19 cellular contexts compared by ENCODE assay signal in genomic region chr21:29082416-29082815, GRCh38. TPM values are rescaled to one million over a fixed set of nuclear protein-coding genes. Genes with fewer than 3 reads are reported as not detected.
DNase-seq lines count a peak whose midpoint lies in the region; ATAC-seq, FAIRE-seq and TF ChIP-seq lines count a peak whose summit lies in the region.
"Had no signal": no experiment of that assay in that cellular context is flagged by ENCODE, and none has a peak within 500 bp of the region (broad histone marks: within the 10 kb centered on the region; RNA-seq: fewer than 3 reads in every experiment).

No MANE protein-coding gene starts in this region.

- H3K9me1 ChIP-seq in K562 (ENCODE audit: control insufficient read depth, insufficient read depth, low read length) = no peaks in the 10 kb centered on the region

- CTCF ChIA-PET in K562 (lab: Yijun Ruan, JAX; ENCODE audit: low intra/inter-chr PET ratio) = no interaction called here

- H3K4me1 Mint-ChIP-seq in CD4-positive, CD25-positive, alpha-beta regulatory T cell = peaks cover 10 to 54% (median 31%) of the 10 kb centered on the region in 4 donors

- H3K9me3 ChIP-seq in CD4-positive, CD25-positive, alpha-beta regulatory T cell (ENCODE audit: control insufficient read depth in 2 of 2, low read length in 2 of 2) = no peaks in the 10 kb centered on the region
- H3K9me3 ChIP-seq in K562 (replicated peaks; ENCODE audit: control insufficient read depth, insufficient read depth, low read depth, low read length) = no peaks in the 10 kb centered on the region
- no peaks in the 10 kb centered on the region for H3K9me3 ChIP-seq in mucosa of descending colon
- H3K9me3 ChIP-seq in right atrium auricular region = no peaks in the 10 kb centered on the region
- H3K9me3 ChIP-seq in aorta (ENCODE audit: control insufficient read depth, low read length) = no peaks in the 10 kb centered on the region

- H3K79me2 ChIP-seq in K562 (ENCODE audit: control insufficient read depth, insufficient read depth, low read length) = no peaks in the 10 kb centered on the region

- H3K4me2 ChIP-seq in K562 (ENCODE audit: insufficient read depth, low read length) = no peak overlapping the region

- peak overlapping the region; percentile 38 to 82 (median 71) for H3K27ac Mint-ChIP-seq in CD4-positive, CD25-positive, alpha-beta regulatory T cell

- H3K36me3 Mint-ChIP-seq in CD4-positive, CD25-positive, alpha-beta regulatory T cell = peaks cover 6% of the 10 kb centered on the region

- ATAC-seq in CD4-positive, CD25-positive, alpha-beta regulatory T cell (ENCODE audit: low read depth in 2 of 2) = no peak
- ATAC-seq in K562 = no peak
- peak; percentile 66 for ATAC-seq in mucosa of descending colon
- ATAC-seq in aorta (ENCODE audit: low FRiP score) = no peak

- POLR2A ChIA-PET in K562 (lab: Yijun Ruan, JAX) = no interaction called here

- BruUV-seq in K562 (replicated peaks; lab: Mats Ljungman, UMichigan) = no TSS peak

- TF ChIP-seq RAD21 in K562 (CRISPR knock-in tag; conservative IDR thresholded peaks at IDR 0.05 in 1 of 2, IDR thresholded peaks at IDR 0.05 in 1 of 2) = no peak

- WGBS in K562 (ENCODE audit: insufficient coverage, low coverage, missing lambda C conversion rate) = 19% methylated on average over 2 of the region's 2 CpGs
- WGBS in aorta, 2 donors = 89 to 95% methylated on average over 2 of the region's 2 CpGs

- H3K9me3 Mint-ChIP-seq in CD4-positive, CD25-positive, alpha-beta regulatory T cell = no peaks in the 10 kb centered on the region

- no peak for TF ChIP-seq EP300 in K562 (IDR thresholded peaks at IDR 0.05; ENCODE audit: low read length)

- no peak for TF ChIP-seq POLR2A in GM12891 (IDR thresholded peaks at IDR 0.05; ENCODE audit: low read depth, low read length)
- no peak for TF ChIP-seq POLR2A in K562 (conservative IDR thresholded peaks at IDR 0.05)

- in situ Hi-C loops in K562 (cut with MboI) = no loop called here

- no peaks in the 10 kb centered on the region for H3K36me3 ChIP-seq in CD4-positive, CD25-positive, alpha-beta regulatory T cell (ENCODE audit: control insufficient read depth, insufficient read depth, low read length)
- H3K36me3 ChIP-seq in K562 (ENCODE audit: control insufficient read depth, insufficient read depth, low read length) = no peaks in the 10 kb centered on the region
- no peaks in the 10 kb centered on the region for H3K36me3 ChIP-seq in mucosa of descending colon (ENCODE audit: low read depth)
- no peaks in the 10 kb centered on the region for H3K36me3 ChIP-seq in right atrium auricular region
- no peaks in the 10 kb centered on the region for H3K36me3 ChIP-seq in aorta (ENCODE audit: control insufficient read depth in 1 of 2, insufficient read depth in 2 of 2, low read length in 1 of 2)
- H3K36me3 ChIP-seq: BLaER1 treated with 17β-estradiol and CSF1 and Interleukin-3, amounts not matched to agents 10 nM and 100 nM had no signal

- H3K27me3 ChIP-seq in CD4-positive, CD25-positive, alpha-beta regulatory T cell (ENCODE audit: control insufficient read depth, insufficient read depth, low read length) = no peaks in the 10 kb centered on the region
- H3K27me3 ChIP-seq in K562 (ENCODE audit: control insufficient read depth in 2 of 2, insufficient read depth in 2 of 2, low read length in 2 of 2) (peaks cover 4 to 10% of the 10 kb centered on the region in 2 experiments; a peak in 4 of 5 replicates), right atrium auricular region (no peaks in the 10 kb centered on the region), aorta (ENCODE audit: control insufficient read depth in 1 of 2, insufficient read depth in 2 of 2, low read length in 1 of 2) (no peaks in the 10 kb centered on the region)
- H3K27me3 ChIP-seq: BLaER1 treated with 17β-estradiol and CSF1 and Interleukin-3, amounts not matched to agents 10 nM and 100 nM had no signal

- no peak overlapping the region for H3K9ac ChIP-seq in K562 (ENCODE audit: insufficient read depth in 1 of 2, low read depth in 2 of 2, low read length in 2 of 2)
- H3K9ac ChIP-seq: BLaER1 treated with 17β-estradiol and CSF1 and Interleukin-3, amounts not matched to agents 10 nM and 100 nM had no signal

- no peaks in the 10 kb centered on the region for H4K20me1 ChIP-seq in K562 (replicated peaks; ENCODE audit: control insufficient read depth, insufficient read depth, low read length)
- H4K20me1 ChIP-seq: BLaER1 treated with 17β-estradiol and CSF1 and Interleukin-3, amounts not matched to agents 10 nM and 100 nM had no signal

- peaks cover 6% of the 10 kb centered on the region for H3K27me3 Mint-ChIP-seq in CD4-positive, CD25-positive, alpha-beta regulatory T cell

- TF ChIP-seq CTCF in K562 (IDR thresholded peaks at IDR 0.05 in 2 of 3, conservative IDR thresholded peaks at IDR 0.05 in 1 of 3; ENCODE audit: insufficient read depth in 2 of 3, low read depth in 1 of 3, low read length in 3 of 3) = no peak
- TF ChIP-seq CTCF in mucosa of descending colon (IDR thresholded peaks at IDR 0.05) = no peak
- no peak for TF ChIP-seq CTCF in right atrium auricular region (IDR thresholded peaks at IDR 0.05)

- H3K4me3 Mint-ChIP-seq in CD4-positive, CD25-positive, alpha-beta regulatory T cell = no peak overlapping the region

- peak overlapping the region; percentile 30 for H3K27ac ChIP-seq in CD4-positive, CD25-positive, alpha-beta regulatory T cell (ENCODE audit: insufficient read depth, low read length, poor library complexity, severe bottlenecking)
- H3K27ac ChIP-seq in K562 (ENCODE audit: extremely low read depth, low read depth, low read length) (no peak overlapping the region), right atrium auricular region (no peak overlapping the region), aorta (ENCODE audit: low read depth in 1 of 2, low read length in 2 of 2) (no peak overlapping the region)

- peaks cover 31% of the 10 kb centered on the region for H3K4me1 ChIP-seq in CD4-positive, CD25-positive, alpha-beta regulatory T cell (ENCODE audit: control insufficient read depth, insufficient read depth, low read length, poor library complexity, severe bottlenecking)
- H3K4me1 ChIP-seq in K562 (replicated peaks in 1 of 2; ENCODE audit: control insufficient read depth in 2 of 2, insufficient read depth in 2 of 2, low read length in 2 of 2) (peaks cover 0 to 3% of the 10 kb centered on the region in 2 experiments; a peak in 3 of 5 replicates), mucosa of descending colon (ENCODE audit: low read depth) (peaks cover 3% of the 10 kb centered on the region), right atrium auricular region (peaks cover 0 to 17% of the 10 kb centered on the region in 2 donors), aorta (ENCODE audit: control insufficient read depth in 1 of 2, insufficient read depth in 2 of 2, low read length in 2 of 2) (peaks cover 2% of the 10 kb centered on the region in 2 donors)

- FAIRE-seq in GM12891 (lab: Jason Lieb, UNC) (peak; percentile 76), K562 (lab: Jason Lieb, UNC) (no peak)
- FAIRE-seq: A204.1 had no signal

- intact Hi-C loops in K562 (cut with micrococcal nuclease) = no loop called here
- intact Hi-C loops in mucosa of descending colon (cut with DNase I, micrococcal nuclease) = no loop called here
- intact Hi-C loops in aorta (cut with DNase I) = loop anchor here in 1 of 2 donors (5.0 to 10.0 kb wide), 2 partner anchors 80 to 772 kb away; no protein-coding TSS in a partner anchor

- no peak for DNase-seq in CD4-positive, CD25-positive, alpha-beta regulatory T cell
- DNase-seq in GM12891 (ENCODE audit: insufficient read length, low spot score) (no peak), K562 (ENCODE audit: extremely low read depth in 1 of 4, low spot score in 3 of 4) (no peak), mucosa of descending colon (no peak), COR-L47 (lab: John Stamatoyannopoulos, UW) (no peak), right atrium auricular region (ENCODE audit: low spot score) (no peak), NCI-H2081 treated with DMSO at 0.1 percent for 48 hours (lab: John Stamatoyannopoulos, UW) (no peak), aorta (no peak)
- DNase-seq: Calu3; Karpas-422; MM.1S; NCI-H1092 treated with DMSO at 0.1 percent for 48 hours; NCI-H1694 treated with DMSO at 0.1 percent for 48 hours; NCI-H526 treated with DMSO at 0.1 percent for 48 hours; NK-92 treated with Interleukin-12 subunit alpha and Interleukin-12 subunit beta, amount 100 ng/mL, for 24 hours; OCI-M1; RPMI8226 had no signal

- no peak overlapping the region for H3K4me3 ChIP-seq in CD4-positive, CD25-positive, alpha-beta regulatory T cell (ENCODE audit: low read depth, low read length)
- H3K4me3 ChIP-seq in K562 (no peak overlapping the region), mucosa of descending colon (no peak overlapping the region), right atrium auricular region (no peak overlapping the region), aorta (ENCODE audit: low read length in 2 of 2) (no peak overlapping the region)
- H3K4me3 ChIP-seq: BLaER1 treated with 17β-estradiol and CSF1 and Interleukin-3, amounts not matched to agents 10 nM and 100 nM had no signal

- 0 out of 2 replicates have a peak overlapping the region, but pooled peaks have one; percentile 44 for H2AFZ ChIP-seq in K562 (ENCODE audit: low read depth, low read length)

RNA-seq across cellular contexts. Expression of gene CCT8, which starts 9.0 kb away (rescaled TPM):
- total RNA-seq in CD4-positive, CD25-positive, alpha-beta regulatory T cell = 94.6 TPM
- polyA plus RNA-seq in CD4-positive, CD25-positive, alpha-beta regulatory T cell = 100 to 1,000 TPM; 134 to 165 (median 143) TPM
- polyA plus RNA-seq in GM12891 (2012; ENCODE audit: low read depth, missing spikeins) = 289 TPM
- total RNA-seq in K562 (2011; cell fraction: chromatin; rRNA removed; ENCODE audit: low replicate concordance) = 125 and 302 TPM in 2 replicates
- 96.4 and 110 TPM in 2 replicates for total RNA-seq in K562 (2011; cell fraction: nucleolus; rRNA removed)
- total RNA-seq in K562 (2011; cell fraction: nucleoplasm; rRNA removed) = 142 and 158 TPM in 2 replicates
- 431 and 451 TPM in 2 replicates for total RNA-seq in K562 (2014; rRNA removed)
- total RNA-seq in K562 (2014; rRNA removed; fragmentation: Illumina TruSeq; extraction: Trizol) = 677 and 776 TPM in 2 replicates
- 512 and 540 TPM in 2 replicates for total RNA-seq in K562 (2015; rRNA removed; fragmentation: Illumina TruSeq; extraction: Trizol)
- 573 and 579 TPM in 2 replicates for total RNA-seq in K562 (2021)
- polyA plus RNA-seq in K562 (2011; rRNA removed) = 523 and 739 TPM in 2 replicates
- polyA plus RNA-seq in K562 (2011; cell fraction: cytosol; rRNA removed) = 168 and 344 TPM in 2 replicates
- 149 and 297 TPM in 2 replicates for polyA plus RNA-seq in K562 (2011; cell fraction: nucleus; rRNA removed)
- polyA plus RNA-seq in K562 (2012) = 444 and 544 TPM in 2 replicates
- 701 and 741 TPM in 2 replicates for polyA plus RNA-seq in K562 (2014; fragmentation: Illumina TruSeq; extraction: Trizol)
- polyA plus RNA-seq in K562 (2014; fragmentation: Nextera tagmentation; extraction: Ambion mirVana) = 1,000 to 10,000 TPM in 1 of 2 experiments, 100 to 1,000 TPM in 1; 705 to 1,153 TPM
- 625 and 647 TPM in 2 replicates for polyA plus RNA-seq in K562 (2014; rRNA removed)
- 1,155 and 1,163 TPM in 2 replicates for polyA minus RNA-seq in K562 (2011; rRNA and poly(A)+ RNA removed)
- 311 and 378 TPM in 2 replicates for polyA minus RNA-seq in K562 (2011; cell fraction: cytosol; rRNA and poly(A)+ RNA removed)
- polyA minus RNA-seq in K562 (2011; cell fraction: nucleus; rRNA and poly(A)+ RNA removed) = 102 and 224 TPM in 2 replicates
- 100 to 1,000 TPM in 1 of 3 donors, 10 to 100 TPM in 2; 76.2 to 103 (median 95.1) TPM for total RNA-seq in mucosa of descending colon
- total RNA-seq in right atrium auricular region = 10 to 100 TPM; 89.5 to 91.8 TPM
- total RNA-seq in aorta = 100 to 1,000 TPM in 1 of 2 donors, 10 to 100 TPM in 1; 88.7 to 129 TPM
- polyA plus RNA-seq in aorta = 100 to 1,000 TPM; 106 to 130 TPM

RNA-seq across cellular contexts. Expression of gene MAP3K7CL, which starts 48.0 kb away (rescaled TPM):
- total RNA-seq in CD4-positive, CD25-positive, alpha-beta regulatory T cell = 24.6 TPM
- 1 to 10 TPM; 5.4 to 9.2 (median 6.2) TPM for polyA plus RNA-seq in CD4-positive, CD25-positive, alpha-beta regulatory T cell
- 13.5 TPM for polyA plus RNA-seq in GM12891 (2012; ENCODE audit: low read depth, missing spikeins)
- 0.14 TPM in 1 of 2 replicates, not detected in the other for total RNA-seq in K562 (2011; cell fraction: chromatin; rRNA removed; ENCODE audit: low replicate concordance)
- total RNA-seq in K562 (2011; cell fraction: nucleolus; rRNA removed) = 0.50 TPM in 1 of 2 replicates, not detected in the other
- not detected in 2 replicates for total RNA-seq in K562 (2011; cell fraction: nucleoplasm; rRNA removed)
- total RNA-seq in K562 (2014; rRNA removed) (not detected in 2 replicates), K562 (2014; rRNA removed; fragmentation: Illumina TruSeq; extraction: Trizol) (not detected in 2 replicates), K562 (2015; rRNA removed; fragmentation: Illumina TruSeq; extraction: Trizol) (not detected in 2 replicates), K562 (2021) (0.13 TPM in 1 of 2 replicates, not detected in the other), mucosa of descending colon (1 to 10 TPM; 2.2 to 7.9 (median 4.3) TPM), right atrium auricular region (10 to 100 TPM in 1 of 2 donors, 1 to 10 TPM in 1; 1.7 to 15.5 TPM), aorta (10 to 100 TPM; 33.0 to 84.6 TPM)
- polyA plus RNA-seq in K562 (2011; rRNA removed) (0.07 and 0.14 TPM in 2 replicates), K562 (2014; fragmentation: Illumina TruSeq; extraction: Trizol) (0.10 TPM in 1 of 2 replicates, not detected in the other), K562 (2014; fragmentation: Nextera tagmentation; extraction: Ambion mirVana) (under 1 TPM in 1 of 2 experiments, not detected in 1; 0.15 TPM), K562 (2014; rRNA removed) (0.13 TPM in 1 of 2 replicates, not detected in the other), aorta (10 to 100 TPM; 19.4 to 33.4 TPM)
- polyA plus RNA-seq in K562 (2011; cell fraction: cytosol; rRNA removed) = 0.06 TPM in 1 of 2 replicates, not detected in the other
- polyA plus RNA-seq in K562 (2011; cell fraction: nucleus; rRNA removed) = 0.32 TPM in 1 of 2 replicates, not detected in the other
- 0.04 and 0.12 TPM in 2 replicates for polyA plus RNA-seq in K562 (2012)
- not detected in 2 replicates for polyA minus RNA-seq in K562 (2011; rRNA and poly(A)+ RNA removed)
- polyA minus RNA-seq in K562 (2011; cell fraction: cytosol; rRNA and poly(A)+ RNA removed) = not detected in 2 replicates
- polyA minus RNA-seq in K562 (2011; cell fraction: nucleus; rRNA and poly(A)+ RNA removed) = not detected in 2 replicates

RNA-seq across cellular contexts. Expression of gene USP16, which starts 57.9 kb away (rescaled TPM):
- 72.8 TPM for total RNA-seq in CD4-positive, CD25-positive, alpha-beta regulatory T cell
- 10 to 100 TPM; 22.6 to 37.6 (median 29.7) TPM for polyA plus RNA-seq in CD4-positive, CD25-positive, alpha-beta regulatory T cell
- 24.4 TPM for polyA plus RNA-seq in GM12891 (2012; ENCODE audit: low read depth, missing spikeins)
- 13.6 and 77.0 TPM in 2 replicates for total RNA-seq in K562 (2011; cell fraction: chromatin; rRNA removed; ENCODE audit: low replicate concordance)
- total RNA-seq in K562 (2011; cell fraction: nucleolus; rRNA removed) = 7.8 and 12.0 TPM in 2 replicates
- total RNA-seq in K562 (2011; cell fraction: nucleoplasm; rRNA removed) = 20.5 and 24.4 TPM in 2 replicates
- total RNA-seq in K562 (2014; rRNA removed) = 38.4 and 39.1 TPM in 2 replicates
- total RNA-seq in K562 (2014; rRNA removed; fragmentation: Illumina TruSeq; extraction: Trizol) = 90.9 and 106 TPM in 2 replicates
- 77.4 and 85.7 TPM in 2 replicates for total RNA-seq in K562 (2015; rRNA removed; fragmentation: Illumina TruSeq; extraction: Trizol)
- 49.9 and 50.4 TPM in 2 replicates for total RNA-seq in K562 (2021)
- polyA plus RNA-seq in K562 (2011; rRNA removed) = 37.6 and 45.5 TPM in 2 replicates
- polyA plus RNA-seq in K562 (2011; cell fraction: cytosol; rRNA removed) = 4.2 and 10.4 TPM in 2 replicates
- polyA plus RNA-seq in K562 (2011; cell fraction: nucleus; rRNA removed) = 20.2 and 31.1 TPM in 2 replicates
- polyA plus RNA-seq in K562 (2012) = 40.9 and 45.1 TPM in 2 replicates
- polyA plus RNA-seq in K562 (2014; fragmentation: Illumina TruSeq; extraction: Trizol) = 60.7 and 65.1 TPM in 2 replicates
- 10 to 100 TPM; 62.8 to 67.4 TPM for polyA plus RNA-seq in K562 (2014; fragmentation: Nextera tagmentation; extraction: Ambion mirVana)
- polyA plus RNA-seq in K562 (2014; rRNA removed) = 39.8 and 45.4 TPM in 2 replicates
- polyA minus RNA-seq in K562 (2011; rRNA and poly(A)+ RNA removed) = 37.3 and 44.1 TPM in 2 replicates
- polyA minus RNA-seq in K562 (2011; cell fraction: cytosol; rRNA and poly(A)+ RNA removed) = 13.3 and 13.7 TPM in 2 replicates
- 11.2 and 21.8 TPM in 2 replicates for polyA minus RNA-seq in K562 (2011; cell fraction: nucleus; rRNA and poly(A)+ RNA removed)
- total RNA-seq in mucosa of descending colon = 10 to 100 TPM; 35.2 to 41.5 (median 37.6) TPM
- total RNA-seq in right atrium auricular region = 10 to 100 TPM; 23.2 to 28.1 TPM
- total RNA-seq in aorta = 10 to 100 TPM; 33.8 to 42.8 TPM
- 10 to 100 TPM; 38.7 to 39.8 TPM for polyA plus RNA-seq in aorta
